Comparison of ENCODE assay signal across 18 cellular contexts in the genomic region with DNA sequence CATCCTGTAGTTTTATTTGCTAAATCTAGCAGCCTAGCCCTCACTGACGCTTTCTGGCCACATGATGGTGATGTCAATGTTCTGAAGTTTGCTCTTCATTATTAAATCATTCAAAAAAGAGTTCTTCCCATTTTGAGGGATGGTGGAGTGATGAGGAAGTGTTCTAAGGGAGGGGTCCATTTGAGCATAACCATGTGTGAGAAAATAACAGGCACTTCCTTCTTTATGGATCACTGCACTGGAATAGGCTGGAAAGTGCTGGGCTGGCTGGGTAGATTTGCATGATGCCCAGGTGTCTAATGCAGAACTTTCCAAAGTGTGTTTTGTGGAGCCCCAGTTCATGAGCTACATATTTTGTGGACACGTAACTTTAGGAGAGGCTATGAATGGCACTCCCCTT.
A peak's percentile ranks its signal among the peaks of the same experiment; 100 is the strongest.
DNase-seq lines count a peak whose midpoint lies in the region; ATAC-seq and TF ChIP-seq lines count a peak whose summit lies in the region.
"Had no signal": no experiment of that assay in that cellular context is flagged by ENCODE, and none has a peak within 500 bp of the region (broad histone marks: within the 10 kb centered on the region; RNA-seq: fewer than 3 reads in every experiment).

No MANE protein-coding gene starts in this region.

- H3K36me3 ChIP-seq in BLaER1 (no peaks in the 10 kb centered on the region), esophagus muscularis mucosa (no peaks in the 10 kb centered on the region), H7 (replicated peaks; ENCODE audit: control insufficient read depth, insufficient read depth, low read length) (no peaks in the 10 kb centered on the region)
- H3K36me3 ChIP-seq: spleen, uterus had no signal

- H3K9me3 ChIP-seq in BLaER1 (peaks cover 8% of the 10 kb centered on the region; the same call in 1 of the 2 replicates), esophagus muscularis mucosa (no peaks in the 10 kb centered on the region)
- H3K9me3 ChIP-seq: spleen, uterus had no signal

- TF ChIP-seq EP300 in esophagus muscularis mucosa (IDR thresholded peaks at IDR 0.05), result no peak

- H3K4me1 ChIP-seq in BLaER1 (peaks cover 10% of the 10 kb centered on the region), esophagus muscularis mucosa (no peaks in the 10 kb centered on the region)
- H3K4me1 ChIP-seq: uterus had no signal

- ATAC-seq in left colon, result peak; percentile 72
- no peak for ATAC-seq in GM19397 (IDR thresholded peaks at IDR 0.05; ENCODE audit: unreplicated experiment)

- 73% methylated on average over 2 of the region's 2 CpGs for WGBS in esophagus muscularis mucosa

- H3K4me3 ChIP-seq in BLaER1 (no peak overlapping the region), esophagus muscularis mucosa (no peak overlapping the region), H7 (ENCODE audit: insufficient read depth, low read depth, low read length) (no peak overlapping the region), dorsolateral prefrontal cortex (no peak overlapping the region)
- H3K4me3 ChIP-seq: GM12878, spleen, uterus had no signal

- H4K20me1 ChIP-seq in BLaER1, result no peaks in the 10 kb centered on the region

- intact Hi-C loops in left colon (cut with DNase I, micrococcal nuclease) (no loop called here), esophagus muscularis mucosa (cut with DNase I) (no loop called here), dorsolateral prefrontal cortex (cut with DNase I) (no loop called here)

- peak; percentile 86 for DNase-seq in DMS53 (lab: John Stamatoyannopoulos, UW)
- DNase-seq in NCI-H69 (lab: John Stamatoyannopoulos, UW), result peak; percentile 71
- peak in 1 of 2 donors; percentile 57 for DNase-seq in left colon
- DNase-seq in esophagus muscularis mucosa (ENCODE audit: extremely low spot score), result no peak
- DNase-seq in H7, result no peak
- DNase-seq in dorsolateral prefrontal cortex, result no peak
- DNase-seq: activated CD4-positive, alpha-beta T cell treated with anti-CD3 and anti-CD28 coated beads for 4 hours; activated CD8-positive, alpha-beta memory T cell treated with anti-CD3 and anti-CD28 coated beads, Interleukin-2, amount 50 U/mL, for 48 hours; activated naive CD4-positive, alpha-beta T cell treated with Interleukin-2 at 50 U/mL for 16 hours; IMR-90; NCI-H446; spleen; stimulated activated CD8-positive, alpha-beta memory T cell treated with anti-CD3 and anti-CD28 coated beads, Interleukin-4, amount 100 ng/mL, for 48 hours; T-helper 9 cell; uterus had no signal

- H3K27me3 ChIP-seq in BLaER1 (no peaks in the 10 kb centered on the region), esophagus muscularis mucosa (no peaks in the 10 kb centered on the region), H7 (ENCODE audit: control insufficient read depth, insufficient read depth, low read length) (no peaks in the 10 kb centered on the region), dorsolateral prefrontal cortex (no peaks in the 10 kb centered on the region)
- H3K27me3 ChIP-seq: spleen, uterus had no signal

- H3K4me2 ChIP-seq in BLaER1, result peak overlapping the region; percentile 42

- TF ChIP-seq POLR2A in esophagus muscularis mucosa (IDR thresholded peaks at IDR 0.05; ENCODE audit: low read depth), result no peak

- no peak overlapping the region for H3K9ac ChIP-seq in BLaER1

- TF ChIP-seq CTCF in esophagus muscularis mucosa (IDR thresholded peaks at IDR 0.05) (no peak), dorsolateral prefrontal cortex (IDR thresholded peaks at IDR 0.05 in 54 of 56, conservative IDR thresholded peaks at IDR 0.05 in 2 of 56; ENCODE audit: low read depth in 1 of 56, partially characterized antibody in 56 of 56) (no peak)

- H3K27ac ChIP-seq in BLaER1, result no peak overlapping the region
- no peak overlapping the region for H3K27ac ChIP-seq in esophagus muscularis mucosa (replicated peaks in 1 of 4)
- no peak overlapping the region for H3K27ac ChIP-seq in dorsolateral prefrontal cortex
- H3K27ac ChIP-seq: spleen, uterus had no signal

Comparison
In these comparisons a context has a peak if more than half of its experiments do, and no peak if none do; other contexts are left out.
1. DNase-seq: peak in DMS53 (single experiment) and NCI-H69 (single experiment); none in esophagus muscularis mucosa (single experiment), H7 (single experiment) and dorsolateral prefrontal cortex (0 of 10).